ENCODE assay signal across 23 cellular contexts in genomic region chr3:24306518-24306917, GRCh38.
"Had no signal": no experiment of that assay in that cellular context is flagged by ENCODE, and none has a peak within 500 bp of the region (broad histone marks: within the 10 kb centered on the region; RNA-seq: fewer than 3 reads in every experiment).

No MANE protein-coding gene starts in this region.

- H3K4me3 ChIP-seq: coronary artery, hepatocyte, lung had no signal

- H3K36me3 Mint-ChIP-seq: naive B cell; stimulated activated effector memory CD8-positive, alpha-beta T cell treated with anti-CD3 and anti-CD28 coated beads, Interleukin-12 subunit alpha, Interleukin-12 subunit beta, amount 100 ng/mL, for 72 hours; type B pancreatic cell had no signal

- H3K27ac Mint-ChIP-seq: endodermal cell; nephron progenitor cell; stimulated activated effector memory CD8-positive, alpha-beta T cell treated with anti-CD3 and anti-CD28 coated beads, Interleukin-12 subunit alpha, Interleukin-12 subunit beta, amount 100 ng/mL, for 72 hours; stimulated activated naive CD8-positive, alpha-beta T cell treated with anti-CD3 and anti-CD28 coated beads, Interleukin-15, amount 100 ng/mL, for 72 hours; type B pancreatic cell had no signal

- H3K27me3 ChIP-seq: foreskin keratinocyte, hepatocyte had no signal

- H3K9me3 Mint-ChIP-seq: endodermal cell; naive B cell; nephron progenitor cell; stimulated activated effector memory CD8-positive, alpha-beta T cell treated with anti-CD3 and anti-CD28 coated beads, Interleukin-12 subunit alpha, Interleukin-12 subunit beta, amount 100 ng/mL, for 72 hours; stimulated activated naive CD8-positive, alpha-beta T cell treated with anti-CD3 and anti-CD28 coated beads, Interleukin-15, amount 100 ng/mL, for 72 hours; type B pancreatic cell had no signal

- H3K4me1 ChIP-seq: foreskin keratinocyte had no signal

- ATAC-seq: foreskin keratinocyte; left colon; left ventricle myocardium superior; stimulated activated effector memory CD8-positive, alpha-beta T cell treated with anti-CD3 and anti-CD28 coated beads, Interleukin-12 subunit alpha, Interleukin-12 subunit beta, amount 100 ng/mL, for 72 hours; stimulated activated naive CD8-positive, alpha-beta T cell treated with anti-CD3 and anti-CD28 coated beads, Interleukin-15, amount 100 ng/mL, for 72 hours had no signal

- H3K4me3 Mint-ChIP-seq: endodermal cell; naive B cell; nephron progenitor cell; stimulated activated effector memory CD8-positive, alpha-beta T cell treated with anti-CD3 and anti-CD28 coated beads, Interleukin-12 subunit alpha, Interleukin-12 subunit beta, amount 100 ng/mL, for 72 hours; stimulated activated naive CD8-positive, alpha-beta T cell treated with anti-CD3 and anti-CD28 coated beads, Interleukin-15, amount 100 ng/mL, for 72 hours; type B pancreatic cell had no signal

- DNase-seq: effector CD4-positive, alpha-beta T cell; foreskin keratinocyte; head of caudate nucleus; kidney; left colon; left ventricle myocardium superior; mesenchymal stem cell; midbrain; naive B cell; right cardiac atrium; stimulated activated CD4-positive, alpha-beta T cell treated with anti-CD3 and anti-CD28 coated beads, Interleukin-4, amount 100 ng/mL, for 1 hour; stimulated activated CD8-positive, alpha-beta memory T cell treated with anti-CD3 and anti-CD28 coated beads, Interleukin-4, amount 100 ng/mL, for 48 hours; stimulated activated naive CD8-positive, alpha-beta T cell treated with anti-CD3 and anti-CD28 coated beads, Interleukin-15, amount 100 ng/mL, for 72 hours; substantia nigra had no signal

- FAIRE-seq: endothelial cell of umbilical vein, urothelium cell line had no signal

- H3K27ac ChIP-seq: foreskin keratinocyte had no signal

- H3K4me2 ChIP-seq: hepatocyte had no signal

- H3K27me3 Mint-ChIP-seq: naive B cell; stimulated activated naive CD8-positive, alpha-beta T cell treated with anti-CD3 and anti-CD28 coated beads, Interleukin-15, amount 100 ng/mL, for 72 hours; type B pancreatic cell had no signal

- H3K4me1 Mint-ChIP-seq: naive B cell; stimulated activated effector memory CD8-positive, alpha-beta T cell treated with anti-CD3 and anti-CD28 coated beads, Interleukin-12 subunit alpha, Interleukin-12 subunit beta, amount 100 ng/mL, for 72 hours; stimulated activated naive CD8-positive, alpha-beta T cell treated with anti-CD3 and anti-CD28 coated beads, Interleukin-15, amount 100 ng/mL, for 72 hours had no signal

- H2AFZ ChIP-seq: hepatocyte had no signal
